1 cellular context compared by ENCODE assay signal in genomic region chr10:72834183-72834825, GRCh38.
TF ChIP-seq lines count a peak whose summit lies in the region.

No MANE protein-coding gene starts in this region.

TF ChIP-seq in WTC11, 78 proteins besides CTCF, POLR2A, EP300 and RAD21 (continued from another document):
- TF ChIP-seq ZNF281 (CRISPR knock-in tag; IDR thresholded peaks at IDR 0.05), result no peak
- TF ChIP-seq ATF3 (CRISPR knock-in tag; conservative IDR thresholded peaks at IDR 0.05), result no peak
- no peak for TF ChIP-seq NR2C2 (CRISPR knock-in tag; IDR thresholded peaks at IDR 0.05)
- no peak for TF ChIP-seq ZNF317 (CRISPR knock-in tag; IDR thresholded peaks at IDR 0.05; ENCODE audit: borderline replicate concordance, low read depth)
